26 cellular contexts compared by ENCODE assay signal in genomic region chr2:16053437-16054257, GRCh38.
"Had no signal": no experiment of that assay in that cellular context is flagged by ENCODE, and none has a peak within 500 bp of the region (broad histone marks: within the 10 kb centered on the region; RNA-seq: fewer than 3 reads in every experiment).

No MANE protein-coding gene starts in this region.

- H3K9me3 ChIP-seq: esophagus squamous epithelium, gastrocnemius medialis, left lung, lower lobe of right lung, mucosa of descending colon had no signal

- H3K4me1 ChIP-seq: esophagus squamous epithelium, gastrocnemius medialis, left lung had no signal

- FAIRE-seq: colon, endometrium, islet of Langerhans, keratinocyte had no signal

- DNase-seq: cortex of kidney; effector CD8-positive, alpha-beta T cell; effector memory CD8-positive, alpha-beta T cell; endodermal cell; erythroblast; esophagus squamous epithelium; foreskin fibroblast; foreskin melanocyte; gastrocnemius medialis; glutamatergic neuron; head of caudate nucleus; heart right ventricle; hippocampal formation; left cardiac atrium; left lung; left ventricle myocardium superior; lower lobe of right lung; mesenchymal stem cell; mucosa of descending colon; naive B cell had no signal

- ATAC-seq: effector memory CD8-positive, alpha-beta T cell; esophagus mucosa; gastrocnemius medialis; heart right ventricle; left cardiac atrium; left lung; left ventricle myocardium superior; lower lobe of right lung; mucosa of descending colon had no signal

- H3K4me3 ChIP-seq: esophagus squamous epithelium, gastrocnemius medialis, heart right ventricle, left lung, lower lobe of right lung, mucosa of descending colon had no signal

- H3K36me3 ChIP-seq: esophagus squamous epithelium, gastrocnemius medialis, heart right ventricle, left lung, lower lobe of right lung had no signal

- H3K27ac ChIP-seq: epithelial cell of prostate, esophagus squamous epithelium, gastrocnemius medialis, heart right ventricle, left lung, lower lobe of right lung had no signal

- H3K27me3 ChIP-seq: gastrocnemius medialis, left lung had no signal
